In genomic region chr16:89691231-89691985, GRCh38 we compare ENCODE assay signal across 23 cellular contexts. TPM values are rescaled to one million over a fixed set of nuclear protein-coding genes. Genes with fewer than 3 reads are reported as not detected.
DNase-seq lines count a peak whose midpoint lies in the region; ATAC-seq, FAIRE-seq and TF ChIP-seq lines count a peak whose summit lies in the region.
"Had no signal": no experiment of that assay in that cellular context is flagged by ENCODE, and none has a peak within 500 bp of the region (broad histone marks: within the 10 kb centered on the region; RNA-seq: fewer than 3 reads in every experiment).

No MANE protein-coding gene starts in this region.

- ATAC-seq in left cardiac atrium (no peak), right cardiac atrium (no peak), HG02852 (IDR thresholded peaks at IDR 0.05; ENCODE audit: unreplicated experiment) (no peak)
- ATAC-seq: GM12878, GM23338 had no signal

- DNase-seq in left cardiac atrium (peak; percentile 11), right cardiac atrium (no peak), GM12891 (ENCODE audit: insufficient read length, low spot score) (no peak), bronchial epithelial cell (ENCODE audit: low read depth) (no peak), spleen (peak; percentile 52), NCI-H510A (lab: John Stamatoyannopoulos, UW) (no peak)
- DNase-seq: Caco-2; CD4-positive, alpha-beta memory T cell; DMS 273 treated with DMSO at 0.1 percent for 48 hours; DMS79 treated with DMSO at 0.1 percent for 48 hours; HCEC 1CT; Karpas-422; MV-4-11; NCI-H1694; NCI-H2081 treated with DMSO at 0.1 percent for 48 hours; NCI-H2171 treated with DMSO at 0.1 percent for 48 hours; NCI-H526; OCI-M1 had no signal

- no peak overlapping the region for H3K27ac ChIP-seq in right cardiac atrium (ENCODE audit: low read length)
- H3K27ac ChIP-seq in spleen = no peak overlapping the region

- H3K36me3 ChIP-seq in bronchial epithelial cell (ENCODE audit: control insufficient read depth, insufficient read depth, low read length) = peaks cover 44% of the 10 kb centered on the region
- peaks cover 0 to 77% (median 53%) of the 10 kb centered on the region in 6 donors for H3K36me3 ChIP-seq in spleen

- intact Hi-C loops in left cardiac atrium (cut with DNase I) = no loop called here
- intact Hi-C loops in right cardiac atrium (cut with DNase I) = no loop called here
- intact Hi-C loops in spleen (cut with DNase I; ENCODE audit: low total_unique reads) = no loop called here

- WGBS in right cardiac atrium = 97% methylated on average over 21 of the region's 21 CpGs
- WGBS in spleen, 5 donors = 93 to 97% (median 96%) methylated on average over 19 to 21 of the region's 21 CpGs

- TF ChIP-seq CTCF in bronchial epithelial cell (IDR thresholded peaks at IDR 0.05; ENCODE audit: insufficient read depth, low read length, severe bottlenecking) = no peak
- no peak for TF ChIP-seq CTCF in spleen (IDR thresholded peaks at IDR 0.05 in 8 of 11, conservative IDR thresholded peaks at IDR 0.05 in 3 of 11)

- no peaks in the 10 kb centered on the region for H3K27me3 ChIP-seq in right cardiac atrium (ENCODE audit: control insufficient read depth, insufficient read depth)
- no peaks in the 10 kb centered on the region for H3K27me3 ChIP-seq in bronchial epithelial cell (ENCODE audit: control insufficient read depth, insufficient read depth, low read length)
- no peaks in the 10 kb centered on the region for H3K27me3 ChIP-seq in spleen (replicated peaks in 1 of 7)

- TF ChIP-seq POLR2A in GM12891 (IDR thresholded peaks at IDR 0.05; ENCODE audit: low read depth, low read length) = no peak
- TF ChIP-seq POLR2A in spleen (IDR thresholded peaks at IDR 0.05) = no peak

- H3K4me1 ChIP-seq in right cardiac atrium (ENCODE audit: control insufficient read depth, insufficient read depth, low read length) = peaks cover 3% of the 10 kb centered on the region
- H3K4me1 ChIP-seq in spleen = peaks cover 9 to 43% (median 23%) of the 10 kb centered on the region in 6 donors

- H3K9me3 ChIP-seq in right cardiac atrium (ENCODE audit: control insufficient read depth, low read length) (no peaks in the 10 kb centered on the region), spleen (no peaks in the 10 kb centered on the region)
- H3K9me3 ChIP-seq: Caco-2 had no signal

- H3K4me3 ChIP-seq in right cardiac atrium (ENCODE audit: low read length) (no peak overlapping the region), bronchial epithelial cell (ENCODE audit: low read depth, low read length) (no peak overlapping the region), spleen (no peak overlapping the region)
- H3K4me3 ChIP-seq: GM12878, GM23338 had no signal

- FAIRE-seq in GM12891 (lab: Jason Lieb, UNC) (peak; percentile 20), bronchial epithelial cell (lab: Jason Lieb, UNC) (peak; percentile 58)
- FAIRE-seq: GM12878, HTR-8/SVneo, RCC 7860 had no signal

TF ChIP-seq in GM12891, 5 proteins besides CTCF, POLR2A, EP300 and RAD21:
- TF ChIP-seq PAX5 (IDR thresholded peaks at IDR 0.05; ENCODE audit: insufficient read depth, low read length, severe bottlenecking) (no peak), SPI1 (IDR thresholded peaks at IDR 0.05; ENCODE audit: low read depth, low read length) (no peak), POU2F2 (IDR thresholded peaks at IDR 0.05; ENCODE audit: low read depth, low read length) (no peak), TAF1 (IDR thresholded peaks at IDR 0.05; ENCODE audit: low read depth, low read length) (no peak), POLR2AphosphoS5 (IDR thresholded peaks at IDR 0.05; ENCODE audit: low read depth, low read length) (no peak)

RNA-seq across cellular contexts. Expression of gene CDK10, which starts 4.9 kb away (rescaled TPM):
- total RNA-seq in left cardiac atrium = 10 to 100 TPM; 22.6 to 28.0 TPM
- total RNA-seq in right cardiac atrium = 10 to 100 TPM; 21.4 to 29.7 (median 26.9) TPM
- polyA plus RNA-seq in right cardiac atrium = 25.7 TPM
- polyA plus RNA-seq in GM12891 (2012; ENCODE audit: low read depth, missing spikeins) = 28.9 TPM
- total RNA-seq in bronchial epithelial cell = 30.5 and 280 TPM in 2 replicates
- 100 to 1,000 TPM in 2 of 7 donors, 10 to 100 TPM in 5; 47.6 to 114 (median 76.3) TPM for total RNA-seq in spleen
- 100 to 1,000 TPM in 2 of 3 donors, 10 to 100 TPM in 1; 74.4 to 201 (median 134) TPM for polyA plus RNA-seq in spleen

RNA-seq across cellular contexts. Expression of gene SPATA2L, which starts 10.1 kb away (rescaled TPM):
- total RNA-seq in left cardiac atrium (1 to 10 TPM; 4.5 to 7.1 TPM), right cardiac atrium (1 to 10 TPM; 2.3 to 5.2 (median 3.6) TPM), bronchial epithelial cell (12.1 and 14.2 TPM in 2 replicates), spleen (10 to 100 TPM in 6 of 7 donors, 1 to 10 TPM in 1; 6.8 to 16.9 (median 10.5) TPM)
- polyA plus RNA-seq in right cardiac atrium (3.1 TPM), spleen (1 to 10 TPM; 4.6 to 6.3 (median 5.7) TPM)
- polyA plus RNA-seq in GM12891 (2012; ENCODE audit: low read depth, missing spikeins) = 4.0 TPM

RNA-seq across cellular contexts. Expression of gene VPS9D1, which starts 29.3 kb away (rescaled TPM):
- total RNA-seq in left cardiac atrium (10 to 100 TPM; 11.6 to 12.6 TPM), right cardiac atrium (10 to 100 TPM; 10.6 to 16.3 (median 14.8) TPM), bronchial epithelial cell (3.4 and 4.6 TPM in 2 replicates), spleen (10 to 100 TPM in 6 of 7 donors, 1 to 10 TPM in 1; 6.0 to 28.8 (median 19.2) TPM)
- polyA plus RNA-seq in right cardiac atrium (18.4 TPM), spleen (10 to 100 TPM in 2 of 3 donors, 1 to 10 TPM in 1; 7.4 to 37.2 (median 34.5) TPM)
- 2.4 TPM for polyA plus RNA-seq in GM12891 (2012; ENCODE audit: low read depth, missing spikeins)

RNA-seq across cellular contexts. Expression of gene ZNF276, which starts 29.9 kb away (rescaled TPM):
- total RNA-seq in left cardiac atrium (10 to 100 TPM; 11.9 to 18.2 TPM), right cardiac atrium (10 to 100 TPM; 12.4 to 16.2 (median 14.9) TPM), bronchial epithelial cell (12.9 and 15.5 TPM in 2 replicates), spleen (10 to 100 TPM; 59.0 to 83.7 (median 65.3) TPM)
- polyA plus RNA-seq in right cardiac atrium (12.1 TPM), spleen (10 to 100 TPM; 28.9 to 63.6 (median 42.9) TPM)
- 15.1 TPM for polyA plus RNA-seq in GM12891 (2012; ENCODE audit: low read depth, missing spikeins)

RNA-seq across cellular contexts. Expression of gene SPATA33, which starts 33.8 kb away (rescaled TPM):
- total RNA-seq in left cardiac atrium (1 to 10 TPM; 2.4 to 3.6 TPM), right cardiac atrium (1 to 10 TPM; 1.4 to 5.3 (median 3.3) TPM), bronchial epithelial cell (1.3 and 2.3 TPM in 2 replicates), spleen (1 to 10 TPM; 2.9 to 5.7 (median 4.7) TPM)
- polyA plus RNA-seq in right cardiac atrium (2.4 TPM), spleen (1 to 10 TPM; 3.8 to 7.0 (median 4.9) TPM)
- 4.1 TPM for polyA plus RNA-seq in GM12891 (2012; ENCODE audit: low read depth, missing spikeins)

Comparison
In these comparisons a context has a peak if more than half of its experiments do, and no peak if none do; other contexts are left out.
1. DNase-seq: peak in left cardiac atrium (single experiment) and spleen (single experiment); none in right cardiac atrium (0 of 3), GM12891 (single experiment), bronchial epithelial cell (single experiment) and NCI-H510A (single experiment).